7 cellular contexts compared by ENCODE assay signal in genomic region chr2:78615956-78616355, GRCh38.
"Had no signal": no experiment of that assay in that cellular context is flagged by ENCODE, and none has a peak within 500 bp of the region (broad histone marks: within the 10 kb centered on the region; RNA-seq: fewer than 3 reads in every experiment).

No MANE protein-coding gene starts in this region.

- H3K27me3 Mint-ChIP-seq: IgD-negative memory B cell had no signal

- H3K4me3 Mint-ChIP-seq: HFFc6, IgD-negative memory B cell had no signal

- FAIRE-seq: HepG2 had no signal

- H3K36me3 Mint-ChIP-seq: IgD-negative memory B cell had no signal

- DNase-seq: GM23248, GOT3, H7, HFFc6 had no signal

- H3K4me1 Mint-ChIP-seq: IgD-negative memory B cell had no signal

- ATAC-seq: HCT116, HepG2 had no signal

- H3K27ac Mint-ChIP-seq: HFFc6, IgD-negative memory B cell had no signal
